ENCODE assay signal across 25 cellular contexts in genomic region chr7:35874881-35875280, GRCh38.
DNase-seq lines count a peak whose midpoint lies in the region; ATAC-seq and TF ChIP-seq lines count a peak whose summit lies in the region.
"Had no signal": no experiment of that assay in that cellular context is flagged by ENCODE, and none has a peak within 500 bp of the region (broad histone marks: within the 10 kb centered on the region; RNA-seq: fewer than 3 reads in every experiment).

No MANE protein-coding gene starts in this region.

- in situ Hi-C loops in GM23248 (cut with MboI) = no loop called here

- H3K27me3 ChIP-seq in GM23248 (replicated peaks; ENCODE audit: insufficient read depth) (no peaks in the 10 kb centered on the region), skeletal muscle satellite cell (ENCODE audit: control insufficient read depth, insufficient read depth, low read length) (no peaks in the 10 kb centered on the region)
- H3K27me3 ChIP-seq: sigmoid colon, transverse colon had no signal

- DNase-seq in GM23248 (peak; percentile 31), fibroblast of peridontal ligament (ENCODE audit: extremely low read depth) (peak; percentile 50), SW 1271 (lab: John Stamatoyannopoulos, UW) (no peak)
- no peak for DNase-seq in activated T-helper 1 cell treated with anti-CD3 and anti-CD28 coated beads, Interleukin-12 subunit alpha, Interleukin-12 subunit beta, Interleukin-2, Interleukin-4 antibody, amounts not matched to agents 30 ng/mL and 10 ng/mL and 1 ng/mL, durations not matched to agents 14 hours and 24 hours and 36 hours (ENCODE audit: low spot score)
- DNase-seq: activated CD8-positive, alpha-beta T cell treated with anti-CD3 and anti-CD28 coated beads for 36 hours; activated naive CD4-positive, alpha-beta T cell treated with anti-CD3 and anti-CD28 coated beads, Interleukin-2, amount 50 U/mL, for 16 hours; activated T-cell treated with anti-CD3 and anti-CD28 coated beads, Interleukin-2, amount 50 U/mL, for 4 hours; aorta; DMS53; effector memory CD8-positive, alpha-beta T cell; H9; Karpas-422; naive thymus-derived CD8-positive, alpha-beta T cell; NCI-H1105; NCI-H2081 treated with DMSO at 0.1 percent for 48 hours; NK-92 treated with Interleukin-12 subunit alpha and Interleukin-12 subunit beta, amount 100 ng/mL, for 24 hours; sigmoid colon; stimulated activated CD4-positive, alpha-beta T cell treated with anti-CD3 and anti-CD28 coated beads, Interleukin-1b, Interleukin-23, amount 100 ng/mL, for 48 hours; stimulated activated naive CD8-positive, alpha-beta T cell treated with anti-CD3 and anti-CD28 coated beads, Interleukin-15, Interleukin-2, amounts not matched to agents 100 U/mL and 50 U/mL, for 24 hours; T-helper 9 cell; transverse colon had no signal

- H3K36me3 Mint-ChIP-seq in activated T-helper 1 cell treated with anti-CD3 and anti-CD28 coated beads, Interleukin-12 subunit alpha, Interleukin-12 subunit beta, Interleukin-2, Interleukin-4 antibody, amounts not matched to agents 30 ng/mL and 10 ng/mL and 1 ng/mL, durations not matched to agents 14 hours and 24 hours and 36 hours (ENCODE audit: low read depth) = peaks cover 24% of the 10 kb centered on the region

- peaks cover 76% of the 10 kb centered on the region for H3K79me2 ChIP-seq in GM23248 (ENCODE audit: insufficient read depth)

- no peak overlapping the region for H3K27ac Mint-ChIP-seq in activated T-helper 1 cell treated with anti-CD3 and anti-CD28 coated beads, Interleukin-12 subunit alpha, Interleukin-12 subunit beta, Interleukin-2, Interleukin-4 antibody, amounts not matched to agents 30 ng/mL and 10 ng/mL and 1 ng/mL, durations not matched to agents 14 hours and 24 hours and 36 hours
- H3K27ac Mint-ChIP-seq: H9 had no signal

- H3K9me2 ChIP-seq in GM23248 (ENCODE audit: insufficient read depth) = no peaks in the 10 kb centered on the region

- 36 to 52% methylated on average over 1 of the region's 1 CpG for WGBS in GM23248 (ENCODE audit: low coverage in 1 of 2, low lambda C conversion rate in 2 of 2, missing lambda C conversion rate in 2 of 2), 2 experiments

- H3K4me3 ChIP-seq in GM23248 (no peak overlapping the region), skeletal muscle satellite cell (ENCODE audit: low read length) (no peak overlapping the region)
- H3K4me3 ChIP-seq: sigmoid colon, transverse colon had no signal

- no peaks in the 10 kb centered on the region for H3K27me3 Mint-ChIP-seq in activated T-helper 1 cell treated with anti-CD3 and anti-CD28 coated beads, Interleukin-12 subunit alpha, Interleukin-12 subunit beta, Interleukin-2, Interleukin-4 antibody, amounts not matched to agents 30 ng/mL and 10 ng/mL and 1 ng/mL, durations not matched to agents 14 hours and 24 hours and 36 hours (ENCODE audit: insufficient read depth)
- H3K27me3 Mint-ChIP-seq: activated CD8-positive, alpha-beta T cell treated with anti-CD3 and anti-CD28 coated beads for 36 hours; effector memory CD8-positive, alpha-beta T cell; naive thymus-derived CD8-positive, alpha-beta T cell had no signal

- TF ChIP-seq CTCF in VCaP (conservative IDR thresholded peaks at IDR 0.05) = no peak

- H3K4me2 ChIP-seq in GM23248 (ENCODE audit: unreplicated experiment) (no peak overlapping the region), skeletal muscle satellite cell (ENCODE audit: low read length) (no peak overlapping the region)

- no peaks in the 10 kb centered on the region for H3K9me3 Mint-ChIP-seq in activated T-helper 1 cell treated with anti-CD3 and anti-CD28 coated beads, Interleukin-12 subunit alpha, Interleukin-12 subunit beta, Interleukin-2, Interleukin-4 antibody, amounts not matched to agents 30 ng/mL and 10 ng/mL and 1 ng/mL, durations not matched to agents 14 hours and 24 hours and 36 hours
- H3K9me3 Mint-ChIP-seq: activated CD8-positive, alpha-beta T cell treated with anti-CD3 and anti-CD28 coated beads for 36 hours; activated T-cell treated with anti-CD3 and anti-CD28 coated beads, Interleukin-2, amount 50 U/mL, for 4 hours; effector memory CD8-positive, alpha-beta T cell; H9; naive thymus-derived CD8-positive, alpha-beta T cell had no signal

- peaks cover 9% of the 10 kb centered on the region for H3K4me1 Mint-ChIP-seq in activated T-helper 1 cell treated with anti-CD3 and anti-CD28 coated beads, Interleukin-12 subunit alpha, Interleukin-12 subunit beta, Interleukin-2, Interleukin-4 antibody, amounts not matched to agents 30 ng/mL and 10 ng/mL and 1 ng/mL, durations not matched to agents 14 hours and 24 hours and 36 hours (ENCODE audit: low read depth)

- H3F3A ChIP-seq in GM23248 (ENCODE audit: insufficient read depth) = peaks cover 18% of the 10 kb centered on the region; the same call in 1 of the 2 replicates

- H3K4me3 Mint-ChIP-seq in activated T-helper 1 cell treated with anti-CD3 and anti-CD28 coated beads, Interleukin-12 subunit alpha, Interleukin-12 subunit beta, Interleukin-2, Interleukin-4 antibody, amounts not matched to agents 30 ng/mL and 10 ng/mL and 1 ng/mL, durations not matched to agents 14 hours and 24 hours and 36 hours = no peak overlapping the region
- H3K4me3 Mint-ChIP-seq: activated CD8-positive, alpha-beta T cell treated with anti-CD3 and anti-CD28 coated beads for 36 hours; activated T-cell treated with anti-CD3 and anti-CD28 coated beads, Interleukin-2, amount 50 U/mL, for 4 hours; effector memory CD8-positive, alpha-beta T cell; H9; naive thymus-derived CD8-positive, alpha-beta T cell had no signal

- H3K9me3 ChIP-seq in GM23248 (ENCODE audit: low read depth) (no peaks in the 10 kb centered on the region), skeletal muscle satellite cell (replicated peaks; ENCODE audit: low read length) (no peaks in the 10 kb centered on the region)
- H3K9me3 ChIP-seq: sigmoid colon, transverse colon had no signal

- no peak for ATAC-seq in GM21528 (IDR thresholded peaks at IDR 0.05; ENCODE audit: low FRiP score, unreplicated experiment)
- ATAC-seq: activated CD4-positive, CD25-positive, alpha-beta regulatory T cell treated with anti-CD3 and anti-CD28 coated beads, Interleukin-2, amount 50 U/mL, for 24 hours; activated CD8-positive, alpha-beta T cell treated with anti-CD3 and anti-CD28 coated beads for 36 hours; activated T-cell treated with anti-CD3 and anti-CD28 coated beads, Interleukin-2, amount 50 U/mL, for 4 hours; effector memory CD8-positive, alpha-beta T cell; naive thymus-derived CD8-positive, alpha-beta T cell; stimulated activated naive CD8-positive, alpha-beta T cell treated with anti-CD3 and anti-CD28 coated beads, Interleukin-15, Interleukin-2, amounts not matched to agents 100 U/mL and 50 U/mL, for 24 hours had no signal

- H3K9ac ChIP-seq in GM23248 = no peak overlapping the region
- peak overlapping the region; percentile 16 for H3K9ac ChIP-seq in skeletal muscle satellite cell (ENCODE audit: low read depth, low read length)

- no peaks in the 10 kb centered on the region; the same call in 1 of the 2 replicates for H4K20me1 ChIP-seq in GM23248 (ENCODE audit: insufficient read depth)

- H3K27ac ChIP-seq in GM23248 (0 out of 2 replicates have a peak overlapping the region, but pooled peaks have one; percentile 6), VCaP (peak overlapping the region; percentile 32; the same call in 1 of the 2 replicates)
- H3K27ac ChIP-seq: sigmoid colon had no signal

- 0 out of 2 replicates have a peak, but pooled peaks cover 17% of the 10 kb centered on the region for H3K36me3 ChIP-seq in GM23248 (ENCODE audit: low read depth)
- H3K36me3 ChIP-seq in skeletal muscle satellite cell (ENCODE audit: insufficient read depth, low read length) = peaks cover 15% of the 10 kb centered on the region

- intact Hi-C loops in activated T-helper 1 cell treated with anti-CD3 and anti-CD28 coated beads, Interleukin-12 subunit alpha, Interleukin-12 subunit beta, Interleukin-2, Interleukin-4 antibody, amounts not matched to agents 30 ng/mL and 10 ng/mL and 1 ng/mL, durations not matched to agents 14 hours and 24 hours and 36 hours (cut with micrococcal nuclease) = loop anchor here (5.0 kb wide), 1 partner anchor 73 kb away; the partner anchor contains the start of gene SEPTIN7

- H3K4me1 ChIP-seq in GM23248 (ENCODE audit: insufficient read depth) = peaks cover 30% of the 10 kb centered on the region
- peaks cover 28% of the 10 kb centered on the region for H3K4me1 ChIP-seq in skeletal muscle satellite cell (ENCODE audit: control insufficient read depth, insufficient read depth, low read length)

- H2AFZ ChIP-seq in GM23248 = no peak overlapping the region

Comparison
In these comparisons a context has a peak if more than half of its experiments do, and no peak if none do; other contexts are left out.
1. DNase-seq: peak in GM23248 (single experiment) and fibroblast of peridontal ligament (single experiment); none in activated T-helper 1 cell treated with anti-CD3 and anti-CD28 coated beads, Interleukin-12 subunit alpha, Interleukin-12 subunit beta, Interleukin-2, Interleukin-4 antibody, amounts not matched to agents 30 ng/mL and 10 ng/mL and 1 ng/mL, durations not matched to agents 14 hours and 24 hours and 36 hours (single experiment) and SW 1271 (0 of 2).